Comparison of ENCODE assay signal across 1 cellular context in the genomic region with DNA sequence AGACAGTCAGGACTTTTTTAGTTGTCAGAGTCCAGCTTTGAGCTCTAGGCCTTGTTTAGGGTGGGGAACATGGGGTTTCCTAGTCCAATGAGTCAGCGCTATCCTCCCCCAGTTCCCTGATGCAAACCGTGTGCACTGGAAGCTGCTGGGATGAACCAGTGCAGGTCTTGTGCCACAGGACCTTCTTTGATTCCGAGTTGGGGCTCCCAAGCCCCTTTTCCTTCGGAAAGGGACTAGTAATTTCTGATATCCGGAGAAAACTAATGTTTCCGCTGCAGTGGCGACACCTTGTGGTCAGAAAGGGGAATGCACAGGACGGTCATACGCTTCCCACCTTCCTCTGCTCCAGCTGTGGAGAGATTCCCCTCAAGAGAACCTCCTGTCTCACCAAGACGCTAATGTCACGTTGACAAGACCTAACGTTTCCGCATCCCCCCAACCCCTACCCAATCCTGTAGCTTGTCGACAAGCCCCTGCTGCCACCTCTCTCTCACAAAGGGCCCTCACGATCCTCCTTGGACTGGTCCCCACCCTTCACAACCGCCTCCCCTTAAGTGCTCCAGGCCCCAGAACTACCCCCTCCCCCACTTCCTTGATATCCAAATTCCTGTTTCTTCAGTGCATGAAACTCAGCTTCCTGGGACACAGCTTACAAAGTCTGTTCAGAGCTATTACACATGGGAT.
TF ChIP-seq lines count a peak whose summit lies in the region.

No MANE protein-coding gene starts in this region.

TF ChIP-seq in K562, 482 proteins besides CTCF, POLR2A, EP300 and RAD21 (continued from another document and continues in another):
- TF ChIP-seq, protein P1, sequence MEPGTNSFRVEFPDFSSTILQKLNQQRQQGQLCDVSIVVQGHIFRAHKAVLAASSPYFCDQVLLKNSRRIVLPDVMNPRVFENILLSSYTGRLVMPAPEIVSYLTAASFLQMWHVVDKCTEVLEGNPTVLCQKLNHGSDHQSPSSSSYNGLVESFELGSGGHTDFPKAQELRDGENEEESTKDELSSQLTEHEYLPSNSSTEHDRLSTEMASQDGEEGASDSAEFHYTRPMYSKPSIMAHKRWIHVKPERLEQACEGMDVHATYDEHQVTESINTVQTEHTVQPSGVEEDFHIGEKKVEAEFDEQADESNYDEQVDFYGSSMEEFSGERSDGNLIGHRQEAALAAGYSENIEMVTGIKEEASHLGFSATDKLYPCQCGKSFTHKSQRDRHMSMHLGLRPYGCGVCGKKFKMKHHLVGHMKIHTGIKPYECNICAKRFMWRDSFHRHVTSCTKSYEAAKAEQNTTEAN (CRISPR knock-in tag; IDR thresholded peaks at IDR 0.05), result no peak
- TF ChIP-seq, protein P2, sequence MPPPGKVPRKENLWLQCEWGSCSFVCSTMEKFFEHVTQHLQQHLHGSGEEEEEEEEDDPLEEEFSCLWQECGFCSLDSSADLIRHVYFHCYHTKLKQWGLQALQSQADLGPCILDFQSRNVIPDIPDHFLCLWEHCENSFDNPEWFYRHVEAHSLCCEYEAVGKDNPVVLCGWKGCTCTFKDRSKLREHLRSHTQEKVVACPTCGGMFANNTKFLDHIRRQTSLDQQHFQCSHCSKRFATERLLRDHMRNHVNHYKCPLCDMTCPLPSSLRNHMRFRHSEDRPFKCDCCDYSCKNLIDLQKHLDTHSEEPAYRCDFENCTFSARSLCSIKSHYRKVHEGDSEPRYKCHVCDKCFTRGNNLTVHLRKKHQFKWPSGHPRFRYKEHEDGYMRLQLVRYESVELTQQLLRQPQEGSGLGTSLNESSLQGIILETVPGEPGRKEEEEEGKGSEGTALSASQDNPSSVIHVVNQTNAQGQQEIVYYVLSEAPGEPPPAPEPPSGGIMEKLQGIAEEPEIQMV (tag; conservative IDR thresholded peaks at IDR 0.05; ENCODE audit: low read depth), result no peak
- TF ChIP-seq ZNF239 (CRISPR knock-in tag; IDR thresholded peaks at IDR 0.05) (no peak), ZNF436 (CRISPR knock-in tag; IDR thresholded peaks at IDR 0.05) (no peak), LARP7 (IDR thresholded peaks at IDR 0.05) (0 out of 2 replicates have a peak, but pooled peaks have one; percentile 31), NR2C1 (IDR thresholded peaks at IDR 0.05) (no peak), NR2C1 (tag; IDR thresholded peaks at IDR 0.05) (no peak), ZEB2 (IDR thresholded peaks at IDR 0.05) (no peak), WHSC1 (IDR thresholded peaks at IDR 0.05; ENCODE audit: low read length) (no peak), KDM1A (IDR thresholded peaks at IDR 0.05) (no peak), FOXM1 (IDR thresholded peaks at IDR 0.05; ENCODE audit: low read depth) (no peak), FOXM1 (CRISPR knock-in tag; IDR thresholded peaks at IDR 0.05; ENCODE audit: low read depth) (no peak), ZFPM2 (CRISPR knock-in tag; IDR thresholded peaks at IDR 0.05) (no peak), CBX8 (IDR thresholded peaks at IDR 0.05; ENCODE audit: borderline replicate concordance, extremely low read depth, low read depth, low read length, poor library complexity, severe bottlenecking) (no peak), HNRNPL (IDR thresholded peaks at IDR 0.05; ENCODE audit: low read depth, low read length) (no peak), KLF6 (CRISPR knock-in tag; IDR thresholded peaks at IDR 0.05; ENCODE audit: borderline replicate concordance) (no peak), RUNX1 (IDR thresholded peaks at IDR 0.05; ENCODE audit: low read depth) (no peak), E2F3 (CRISPR knock-in tag; IDR thresholded peaks at IDR 0.05) (no peak), TAL1 (IDR thresholded peaks at IDR 0.05) (no peak), NR2C2 (CRISPR knock-in tag; IDR thresholded peaks at IDR 0.05) (no peak), NR2C2 (tag; IDR thresholded peaks at IDR 0.05) (no peak), ARNT (IDR thresholded peaks at IDR 0.05) (no peak), POLR3G (IDR thresholded peaks at IDR 0.05; ENCODE audit: extremely low read depth, insufficient read length, insufficient replicate concordance) (no peak), THRAP3 (IDR thresholded peaks at IDR 0.05; ENCODE audit: borderline replicate concordance) (no peak), HMG20B (CRISPR knock-in tag; IDR thresholded peaks at IDR 0.05) (no peak), GTF2F1 (IDR thresholded peaks at IDR 0.05; ENCODE audit: low read depth, low read length) (no peak), ETV5 (CRISPR knock-in tag; IDR thresholded peaks at IDR 0.05; ENCODE audit: low read depth) (peak; percentile 95), COPS2 (conservative IDR thresholded peaks at IDR 0.05) (no peak), FOXP1 (CRISPR knock-in tag; IDR thresholded peaks at IDR 0.05) (no peak), MYBL2 (IDR thresholded peaks at IDR 0.05; ENCODE audit: low read depth) (no peak), MYBL2 (CRISPR knock-in tag; IDR thresholded peaks at IDR 0.05; ENCODE audit: borderline replicate concordance) (no peak), POLR2G (IDR thresholded peaks at IDR 0.05; ENCODE audit: low read depth, low read length) (no peak), SREBF1 (IDR thresholded peaks at IDR 0.05; ENCODE audit: borderline replicate concordance, low read depth, low read length) (no peak), ZNF584 (CRISPR knock-in tag; IDR thresholded peaks at IDR 0.05; ENCODE audit: low read depth) (no peak), MAZ (CRISPR knock-in tag; conservative IDR thresholded peaks at IDR 0.05 in 1 of 2, IDR thresholded peaks at IDR 0.05 in 1 of 2) (peak in 1 of 2 experiments; percentile 49; a peak in 1 of 4 replicates), SRSF3 (IDR thresholded peaks at IDR 0.05; ENCODE audit: insufficient read depth, low read length) (no peak), HMGN3 (IDR thresholded peaks at IDR 0.05; ENCODE audit: borderline replicate concordance, extremely low read depth, insufficient read length, low read depth, low read length) (no peak), ZNF3 (CRISPR knock-in tag; IDR thresholded peaks at IDR 0.05) (no peak), KLF16 (IDR thresholded peaks at IDR 0.05) (peak; percentile 32; the same call in 1 of the 2 replicates), SRF (CRISPR knock-in tag; IDR thresholded peaks at IDR 0.05) (0 out of 4 replicates have a peak, but pooled peaks of 1 of the 2 experiments have one; percentile 42)
- TF ChIP-seq, protein P3, sequence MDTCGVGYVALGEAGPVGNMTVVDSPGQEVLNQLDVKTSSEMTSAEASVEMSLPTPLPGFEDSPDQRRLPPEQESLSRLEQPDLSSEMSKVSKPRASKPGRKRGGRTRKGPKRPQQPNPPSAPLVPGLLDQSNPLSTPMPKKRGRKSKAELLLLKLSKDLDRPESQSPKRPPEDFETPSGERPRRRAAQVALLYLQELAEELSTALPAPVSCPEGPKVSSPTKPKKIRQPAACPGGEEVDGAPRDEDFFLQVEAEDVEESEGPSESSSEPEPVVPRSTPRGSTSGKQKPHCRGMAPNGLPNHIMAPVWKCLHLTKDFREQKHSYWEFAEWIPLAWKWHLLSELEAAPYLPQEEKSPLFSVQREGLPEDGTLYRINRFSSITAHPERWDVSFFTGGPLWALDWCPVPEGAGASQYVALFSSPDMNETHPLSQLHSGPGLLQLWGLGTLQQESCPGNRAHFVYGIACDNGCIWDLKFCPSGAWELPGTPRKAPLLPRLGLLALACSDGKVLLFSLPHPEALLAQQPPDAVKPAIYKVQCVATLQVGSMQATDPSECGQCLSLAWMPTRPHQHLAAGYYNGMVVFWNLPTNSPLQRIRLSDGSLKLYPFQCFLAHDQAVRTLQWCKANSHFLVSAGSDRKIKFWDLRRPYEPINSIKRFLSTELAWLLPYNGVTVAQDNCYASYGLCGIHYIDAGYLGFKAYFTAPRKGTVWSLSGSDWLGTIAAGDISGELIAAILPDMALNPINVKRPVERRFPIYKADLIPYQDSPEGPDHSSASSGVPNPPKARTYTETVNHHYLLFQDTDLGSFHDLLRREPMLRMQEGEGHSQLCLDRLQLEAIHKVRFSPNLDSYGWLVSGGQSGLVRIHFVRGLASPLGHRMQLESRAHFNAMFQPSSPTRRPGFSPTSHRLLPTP (IDR thresholded peaks at IDR 0.05; ENCODE audit: borderline replicate concordance, extremely low read depth, insufficient read length), result no peak
- TF ChIP-seq, protein P4, sequence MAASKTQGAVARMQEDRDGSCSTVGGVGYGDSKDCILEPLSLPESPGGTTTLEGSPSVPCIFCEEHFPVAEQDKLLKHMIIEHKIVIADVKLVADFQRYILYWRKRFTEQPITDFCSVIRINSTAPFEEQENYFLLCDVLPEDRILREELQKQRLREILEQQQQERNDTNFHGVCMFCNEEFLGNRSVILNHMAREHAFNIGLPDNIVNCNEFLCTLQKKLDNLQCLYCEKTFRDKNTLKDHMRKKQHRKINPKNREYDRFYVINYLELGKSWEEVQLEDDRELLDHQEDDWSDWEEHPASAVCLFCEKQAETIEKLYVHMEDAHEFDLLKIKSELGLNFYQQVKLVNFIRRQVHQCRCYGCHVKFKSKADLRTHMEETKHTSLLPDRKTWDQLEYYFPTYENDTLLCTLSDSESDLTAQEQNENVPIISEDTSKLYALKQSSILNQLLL (CRISPR knock-in tag; IDR thresholded peaks at IDR 0.05; ENCODE audit: borderline replicate concordance), result no peak
- TF ChIP-seq, protein P5, sequence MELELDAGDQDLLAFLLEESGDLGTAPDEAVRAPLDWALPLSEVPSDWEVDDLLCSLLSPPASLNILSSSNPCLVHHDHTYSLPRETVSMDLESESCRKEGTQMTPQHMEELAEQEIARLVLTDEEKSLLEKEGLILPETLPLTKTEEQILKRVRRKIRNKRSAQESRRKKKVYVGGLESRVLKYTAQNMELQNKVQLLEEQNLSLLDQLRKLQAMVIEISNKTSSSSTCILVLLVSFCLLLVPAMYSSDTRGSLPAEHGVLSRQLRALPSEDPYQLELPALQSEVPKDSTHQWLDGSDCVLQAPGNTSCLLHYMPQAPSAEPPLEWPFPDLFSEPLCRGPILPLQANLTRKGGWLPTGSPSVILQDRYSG (tag; conservative IDR thresholded peaks at IDR 0.05; ENCODE audit: low read depth), result no peak
- TF ChIP-seq, protein P6, sequence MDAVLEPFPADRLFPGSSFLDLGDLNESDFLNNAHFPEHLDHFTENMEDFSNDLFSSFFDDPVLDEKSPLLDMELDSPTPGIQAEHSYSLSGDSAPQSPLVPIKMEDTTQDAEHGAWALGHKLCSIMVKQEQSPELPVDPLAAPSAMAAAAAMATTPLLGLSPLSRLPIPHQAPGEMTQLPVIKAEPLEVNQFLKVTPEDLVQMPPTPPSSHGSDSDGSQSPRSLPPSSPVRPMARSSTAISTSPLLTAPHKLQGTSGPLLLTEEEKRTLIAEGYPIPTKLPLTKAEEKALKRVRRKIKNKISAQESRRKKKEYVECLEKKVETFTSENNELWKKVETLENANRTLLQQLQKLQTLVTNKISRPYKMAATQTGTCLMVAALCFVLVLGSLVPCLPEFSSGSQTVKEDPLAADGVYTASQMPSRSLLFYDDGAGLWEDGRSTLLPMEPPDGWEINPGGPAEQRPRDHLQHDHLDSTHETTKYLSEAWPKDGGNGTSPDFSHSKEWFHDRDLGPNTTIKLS (IDR thresholded peaks at IDR 0.05; ENCODE audit: borderline replicate concordance, low read depth), result no peak
- TF ChIP-seq, protein P7, sequence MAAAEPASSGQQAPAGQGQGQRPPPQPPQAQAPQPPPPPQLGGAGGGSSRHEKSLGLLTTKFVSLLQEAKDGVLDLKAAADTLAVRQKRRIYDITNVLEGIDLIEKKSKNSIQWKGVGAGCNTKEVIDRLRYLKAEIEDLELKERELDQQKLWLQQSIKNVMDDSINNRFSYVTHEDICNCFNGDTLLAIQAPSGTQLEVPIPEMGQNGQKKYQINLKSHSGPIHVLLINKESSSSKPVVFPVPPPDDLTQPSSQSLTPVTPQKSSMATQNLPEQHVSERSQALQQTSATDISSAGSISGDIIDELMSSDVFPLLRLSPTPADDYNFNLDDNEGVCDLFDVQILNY (CRISPR knock-in tag; IDR thresholded peaks at IDR 0.05), result no peak
- TF ChIP-seq, protein P8, sequence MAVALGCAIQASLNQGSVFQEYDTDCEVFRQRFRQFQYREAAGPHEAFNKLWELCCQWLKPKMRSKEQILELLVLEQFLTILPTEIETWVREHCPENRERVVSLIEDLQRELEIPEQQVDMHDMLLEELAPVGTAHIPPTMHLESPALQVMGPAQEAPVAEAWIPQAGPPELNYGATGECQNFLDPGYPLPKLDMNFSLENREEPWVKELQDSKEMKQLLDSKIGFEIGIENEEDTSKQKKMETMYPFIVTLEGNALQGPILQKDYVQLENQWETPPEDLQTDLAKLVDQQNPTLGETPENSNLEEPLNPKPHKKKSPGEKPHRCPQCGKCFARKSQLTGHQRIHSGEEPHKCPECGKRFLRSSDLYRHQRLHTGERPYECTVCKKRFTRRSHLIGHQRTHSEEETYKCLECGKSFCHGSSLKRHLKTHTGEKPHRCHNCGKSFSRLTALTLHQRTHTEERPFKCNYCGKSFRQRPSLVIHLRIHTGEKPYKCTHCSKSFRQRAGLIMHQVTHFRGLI (CRISPR knock-in tag; IDR thresholded peaks at IDR 0.05), result no peak
- TF ChIP-seq, protein P9, sequence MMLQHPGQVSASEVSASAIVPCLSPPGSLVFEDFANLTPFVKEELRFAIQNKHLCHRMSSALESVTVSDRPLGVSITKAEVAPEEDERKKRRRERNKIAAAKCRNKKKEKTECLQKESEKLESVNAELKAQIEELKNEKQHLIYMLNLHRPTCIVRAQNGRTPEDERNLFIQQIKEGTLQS (IDR thresholded peaks at IDR 0.05), result peak; percentile 43
- TF ChIP-seq, protein P9 (CRISPR knock-in tag; conservative IDR thresholded peaks at IDR 0.05), result no peak
- TF ChIP-seq, protein P10, sequence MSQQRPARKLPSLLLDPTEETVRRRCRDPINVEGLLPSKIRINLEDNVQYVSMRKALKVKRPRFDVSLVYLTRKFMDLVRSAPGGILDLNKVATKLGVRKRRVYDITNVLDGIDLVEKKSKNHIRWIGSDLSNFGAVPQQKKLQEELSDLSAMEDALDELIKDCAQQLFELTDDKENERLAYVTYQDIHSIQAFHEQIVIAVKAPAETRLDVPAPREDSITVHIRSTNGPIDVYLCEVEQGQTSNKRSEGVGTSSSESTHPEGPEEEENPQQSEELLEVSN (IDR thresholded peaks at IDR 0.05; ENCODE audit: borderline replicate concordance in 1 of 2, extremely low read depth in 1 of 2, insufficient read depth in 1 of 2, insufficient read length in 1 of 2, low read depth in 1 of 2, low read length in 1 of 2, poor library complexity in 1 of 2, severe bottlenecking in 1 of 2), result no peak
- TF ChIP-seq, protein P11, sequence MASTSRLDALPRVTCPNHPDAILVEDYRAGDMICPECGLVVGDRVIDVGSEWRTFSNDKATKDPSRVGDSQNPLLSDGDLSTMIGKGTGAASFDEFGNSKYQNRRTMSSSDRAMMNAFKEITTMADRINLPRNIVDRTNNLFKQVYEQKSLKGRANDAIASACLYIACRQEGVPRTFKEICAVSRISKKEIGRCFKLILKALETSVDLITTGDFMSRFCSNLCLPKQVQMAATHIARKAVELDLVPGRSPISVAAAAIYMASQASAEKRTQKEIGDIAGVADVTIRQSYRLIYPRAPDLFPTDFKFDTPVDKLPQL (IDR thresholded peaks at IDR 0.05; ENCODE audit: extremely low read depth, insufficient read length), result no peak
- TF ChIP-seq, protein P12, sequence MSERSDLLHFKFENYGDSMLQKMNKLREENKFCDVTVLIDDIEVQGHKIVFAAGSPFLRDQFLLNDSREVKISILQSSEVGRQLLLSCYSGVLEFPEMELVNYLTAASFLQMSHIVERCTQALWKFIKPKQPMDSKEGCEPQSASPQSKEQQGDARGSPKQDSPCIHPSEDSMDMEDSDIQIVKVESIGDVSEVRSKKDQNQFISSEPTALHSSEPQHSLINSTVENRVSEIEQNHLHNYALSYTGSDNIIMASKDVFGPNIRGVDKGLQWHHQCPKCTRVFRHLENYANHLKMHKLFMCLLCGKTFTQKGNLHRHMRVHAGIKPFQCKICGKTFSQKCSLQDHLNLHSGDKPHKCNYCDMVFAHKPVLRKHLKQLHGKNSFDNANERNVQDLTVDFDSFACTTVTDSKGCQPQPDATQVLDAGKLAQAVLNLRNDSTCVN (CRISPR knock-in tag; IDR thresholded peaks at IDR 0.05), result 0 out of 2 replicates have a peak, but pooled peaks have one; percentile 32
